Comparison of ENCODE assay signal across 7 cellular contexts in genomic region chr19:51169283-51169918, GRCh38. TPM values are rescaled to one million over a fixed set of nuclear protein-coding genes. Genes with fewer than 3 reads are reported as not detected.
A peak's percentile ranks its signal among the peaks of the same experiment; 100 is the strongest.
DNase-seq lines count a peak whose midpoint lies in the region; ATAC-seq and TF ChIP-seq lines count a peak whose summit lies in the region.
"Not testable (repeated sequence)": the region's sequence is repeated elsewhere in the genome, so short reads cannot be mapped to it uniquely, and the experiment has no call there.

No MANE protein-coding gene starts in this region.

- not testable (repeated sequence) for H3K4me1 ChIP-seq in lower lobe of right lung

- DNase-seq in NCI-H1930 (lab: John Stamatoyannopoulos, UW), result peak; percentile 19 to 60
- DNase-seq in SW480 (ENCODE audit: low spot score), result peak; percentile 60
- peak; percentile 36 to 37 for DNase-seq in activated T-helper 1 cell treated with anti-CD3 and anti-CD28 coated beads, Interleukin-2, amount 50 U/mL, for 16 hours (ENCODE audit: low read depth in 1 of 2, low spot score in 1 of 2)
- peak; percentile 80 for DNase-seq in endothelial cell (ENCODE audit: low spot score)
- peak; percentile 81 for DNase-seq in lower lobe of right lung
- DNase-seq in stimulated activated CD4-positive, alpha-beta T cell treated with anti-CD3 and anti-CD28 coated beads, Interleukin-12 subunit alpha, Interleukin-12 subunit beta, amount 100 ng/mL, for 48 hours (ENCODE audit: low read depth in 2 of 3, low spot score in 1 of 3), result peak; percentile 31 to 69 (median 53)

- H3K27ac Mint-ChIP-seq in endothelial cell (ENCODE audit: unreplicated experiment), result not testable (repeated sequence)

- not testable (repeated sequence) for H3K4me3 ChIP-seq in lower lobe of right lung

- H3K27me3 ChIP-seq in lower lobe of right lung (ENCODE audit: low read depth), result not testable (repeated sequence)

- H3K4me1 Mint-ChIP-seq in endothelial cell (ENCODE audit: unreplicated experiment), result not testable (repeated sequence)

- not testable (repeated sequence) for H3K36me3 Mint-ChIP-seq in endothelial cell (ENCODE audit: low read depth, unreplicated experiment)

- ATAC-seq in lower lobe of right lung, result not testable (repeated sequence)

- H3K27ac ChIP-seq in lower lobe of right lung, result not testable (repeated sequence)

- H3K9me3 ChIP-seq in lower lobe of right lung, result not testable (repeated sequence)

- TF ChIP-seq CTCF in GM12873 (IDR thresholded peaks at IDR 0.05; ENCODE audit: insufficient read depth, low read depth, low read length, missing control alignments) (peak; percentile 84), endothelial cell (IDR thresholded peaks at IDR 0.05; ENCODE audit: unreplicated experiment) (peak; percentile 62), lower lobe of right lung (IDR thresholded peaks at IDR 0.05) (peak; percentile 86)

- intact Hi-C loops in lower lobe of right lung (cut with DNase I), result not testable (repeated sequence)

- H3K36me3 ChIP-seq in lower lobe of right lung, result not testable (repeated sequence)

- H3K27me3 Mint-ChIP-seq in endothelial cell (ENCODE audit: unreplicated experiment), result not testable (repeated sequence)

- H3K9me3 Mint-ChIP-seq in endothelial cell (ENCODE audit: unreplicated experiment), result not testable (repeated sequence)

- H3K4me3 Mint-ChIP-seq in endothelial cell (ENCODE audit: unreplicated experiment), result not testable (repeated sequence)

RNA-seq across cellular contexts. Expression of gene SIGLEC7, which starts 27.3 kb away (rescaled TPM):
- total RNA-seq in endothelial cell (ENCODE audit: unreplicated experiment) (not detected), lower lobe of right lung (10.0 TPM)

RNA-seq across cellular contexts. Expression of gene SIGLEC9, which starts 44.7 kb away (rescaled TPM):
- total RNA-seq in endothelial cell (ENCODE audit: unreplicated experiment), result 0.82 TPM
- 24.8 TPM for total RNA-seq in lower lobe of right lung

RNA-seq across cellular contexts. Expression of gene CD33, which starts 55.5 kb away (rescaled TPM):
- 21.7 TPM for total RNA-seq in endothelial cell (ENCODE audit: unreplicated experiment)
- total RNA-seq in lower lobe of right lung, result 32.0 TPM

Comparison
In these comparisons a context has a peak if more than half of its experiments do, and no peak if none do; other contexts are left out.
1. RNA of gene SIGLEC9, which starts 44.7 kb away (total RNA-seq): 24.8 TPM in lower lobe of right lung (single experiment); 0.82 TPM in endothelial cell (single experiment); every median in the first group is over 10 times any median in the second.
2. Peak in every context shown above with its lines, with median percentiles within 50 percentile points of each other: CTCF ChIP-seq and DNase-seq.